ENCODE assay signal across 13 cellular contexts in genomic region chr16:88854306-88855111, GRCh38. TPM values are rescaled to one million over a fixed set of nuclear protein-coding genes. Genes with fewer than 3 reads are reported as not detected.
DNase-seq lines count a peak whose midpoint lies in the region; FAIRE-seq and TF ChIP-seq lines count a peak whose summit lies in the region.
"Had no signal": no experiment of that assay in that cellular context is flagged by ENCODE, and none has a peak within 500 bp of the region (broad histone marks: within the 10 kb centered on the region; RNA-seq: fewer than 3 reads in every experiment).

No MANE protein-coding gene starts in this region.

- intact Hi-C loops in OCI-LY7 (cut with micrococcal nuclease; ENCODE audit: unreplicated experiment): loop anchor here (5.0 kb wide), 1 partner anchor 113 kb away; no protein-coding TSS in a partner anchor
- intact Hi-C loops in spleen (cut with DNase I; ENCODE audit: low total_unique reads): loop anchor here (5.0 kb wide), 1 partner anchor 42 kb away; the partner anchor contains the start of gene APRT

- H3K27me3 ChIP-seq in spleen (replicated peaks in 1 of 7): no peaks in the 10 kb centered on the region
- H3K27me3 ChIP-seq: SJSA1 had no signal

- H3K4me2 ChIP-seq in OCI-LY7 (ENCODE audit: low read length): peak overlapping the region; percentile 39

- CTCF ChIA-PET in OCI-LY7 (lab: Charles Lee; ENCODE audit: unreplicated experiment): interaction anchor here (0.6 kb wide), 1 partner anchor 61 kb away, joined by 5 read pairs; no protein-coding TSS in a partner anchor

- H3K9me3 Mint-ChIP-seq in activated naive CD8-positive, alpha-beta T cell (ENCODE audit: low read depth): no peaks in the 10 kb centered on the region

- no peak for TF ChIP-seq POLR2A in spleen (IDR thresholded peaks at IDR 0.05)

- no peak overlapping the region for H3K27ac Mint-ChIP-seq in activated naive CD8-positive, alpha-beta T cell

- DNase-seq in NOMO-1 treated with DMSO at 0.1 percent for 48 hours (lab: John Stamatoyannopoulos, UW; ENCODE audit: unreplicated experiment): peak; percentile 37
- DNase-seq in NOMO-1 treated with dmso at 0.1 percent for 144 hours (lab: John Stamatoyannopoulos, UW; ENCODE audit: unreplicated experiment): no peak
- peak; percentile 49 for DNase-seq in OCI-LY7 (ENCODE audit: low spot score)
- DNase-seq in spleen: peak; percentile 87
- DNase-seq in NCI-H748 (lab: John Stamatoyannopoulos, UW; ENCODE audit: unreplicated experiment): no peak
- no peak for DNase-seq in NCI-H446 treated with DMSO at 0.1 percent for 48 hours (lab: John Stamatoyannopoulos, UW)
- DNase-seq in RCC 7860 (ENCODE audit: low spot score): no peak
- DNase-seq: NCI-H1092 had no signal

- no TSS peak for BruUV-seq in OCI-LY7 (replicated peaks; lab: Mats Ljungman, UMichigan)

- no peak for FAIRE-seq in RCC 7860 (lab: Jason Lieb, UNC)
- FAIRE-seq: G401.6, keratinocyte had no signal

- H3K4me3 ChIP-seq in OCI-LY7 (ENCODE audit: low read depth, low read length, poor library complexity, severe bottlenecking) (no peak overlapping the region), spleen (peak overlapping the region in 1 of 8 donors; percentile 93)
- H3K4me3 ChIP-seq: SJSA1 had no signal

- peaks cover 25% of the 10 kb centered on the region for H3K4me1 ChIP-seq in OCI-LY7 (ENCODE audit: insufficient read depth, low read length, poor library complexity, severe bottlenecking)
- H3K4me1 ChIP-seq in spleen: peaks cover 27 to 65% (median 55%) of the 10 kb centered on the region in 6 donors

- peaks cover 34% of the 10 kb centered on the region for H3K4me1 Mint-ChIP-seq in activated naive CD8-positive, alpha-beta T cell (ENCODE audit: low read depth)

- peak overlapping the region; percentile 79 for H3K4me3 Mint-ChIP-seq in activated naive CD8-positive, alpha-beta T cell

- H3K27ac ChIP-seq in OCI-LY7 (ENCODE audit: low read depth, low read length, poor library complexity, severe bottlenecking): no peak overlapping the region
- peak overlapping the region in 7 of 8 donors; percentile 33 to 94 (median 88) for H3K27ac ChIP-seq in spleen
- H3K27ac ChIP-seq: 22Rv1, SJSA1 had no signal

- no peaks in the 10 kb centered on the region for H3K9me2 ChIP-seq in OCI-LY7 (ENCODE audit: insufficient read depth, low read length)

- H3K36me3 ChIP-seq in OCI-LY7 (ENCODE audit: insufficient read depth, low read length) (peaks cover 8% of the 10 kb centered on the region; the same call in 1 of the 2 replicates), spleen (peaks cover 0 to 49% (median 18%) of the 10 kb centered on the region in 6 donors)

- TF ChIP-seq CTCF in OCI-LY7 (conservative IDR thresholded peaks at IDR 0.05; ENCODE audit: low read length) (no peak), spleen (IDR thresholded peaks at IDR 0.05 in 8 of 11, conservative IDR thresholded peaks at IDR 0.05 in 3 of 11) (no peak)

- no peaks in the 10 kb centered on the region for H3K36me3 Mint-ChIP-seq in activated naive CD8-positive, alpha-beta T cell

- H3K79me2 ChIP-seq in OCI-LY7 (ENCODE audit: insufficient read depth, low read depth, low read length): no peaks in the 10 kb centered on the region; the same call in 1 of the 2 replicates

- POLR2A ChIA-PET in OCI-LY7 (lab: Charles Lee): no interaction called here

- H3K27me3 Mint-ChIP-seq in activated naive CD8-positive, alpha-beta T cell: no peaks in the 10 kb centered on the region

- H3K9me3 ChIP-seq in OCI-LY7 (ENCODE audit: low read length) (no peaks in the 10 kb centered on the region), spleen (no peaks in the 10 kb centered on the region)
- H3K9me3 ChIP-seq: SJSA1 had no signal

- WGBS in spleen, 5 donors: 37 to 52% (median 45%) methylated on average over 16 to 20 of the region's 20 CpGs

- no peak overlapping the region for H2AFZ ChIP-seq in OCI-LY7 (ENCODE audit: low read length)

- 0 out of 2 replicates have a peak, but pooled peaks cover 4% of the 10 kb centered on the region for H4K20me1 ChIP-seq in OCI-LY7 (ENCODE audit: insufficient read depth, low read length)

RNA-seq across cellular contexts. Expression of gene GALNS, which starts 2.2 kb away (rescaled TPM):
- total RNA-seq in OCI-LY7 (2014; rRNA removed; shearing (Covaris generic)): 17.2 and 18.5 TPM in 2 replicates
- 44.7 and 49.0 TPM in 2 replicates for total RNA-seq in OCI-LY7 (2022)
- 10 to 100 TPM; 37.6 to 71.6 (median 53.4) TPM for total RNA-seq in spleen
- 10 to 100 TPM in 2 of 3 donors, 1 to 10 TPM in 1; 9.7 to 19.5 (median 11.1) TPM for polyA plus RNA-seq in spleen

RNA-seq across cellular contexts. Expression of gene TRAPPC2L, which starts 2.4 kb away (rescaled TPM):
- 27.3 and 27.6 TPM in 2 replicates for total RNA-seq in OCI-LY7 (2014; rRNA removed; shearing (Covaris generic))
- total RNA-seq in OCI-LY7 (2022) (34.2 and 44.9 TPM in 2 replicates), spleen (10 to 100 TPM; 28.9 to 44.1 (median 38.6) TPM)
- 10 to 100 TPM; 55.0 to 87.5 (median 74.2) TPM for polyA plus RNA-seq in spleen

RNA-seq across cellular contexts. Expression of gene PABPN1L, which starts 12.0 kb away (rescaled TPM):
- total RNA-seq in OCI-LY7 (2014; rRNA removed; shearing (Covaris generic)): not detected in 2 replicates
- 0.38 TPM in 1 of 2 replicates, not detected in the other for total RNA-seq in OCI-LY7 (2022)
- total RNA-seq in spleen: 1 to 10 TPM in 1 of 7 donors, under 1 TPM in 2, not detected in 4; 0.72 to 1.3 (median 0.85) TPM
- under 1 TPM; 0.26 to 0.67 (median 0.29) TPM for polyA plus RNA-seq in spleen
- total RNA-seq: SJSA1 had no signal
- polyA plus RNA-seq: keratinocyte had no signal

RNA-seq across cellular contexts. Expression of gene APRT, which starts 42.8 kb away (rescaled TPM):
- 168 and 216 TPM in 2 replicates for total RNA-seq in OCI-LY7 (2014; rRNA removed; shearing (Covaris generic))
- total RNA-seq in OCI-LY7 (2022): 118 and 151 TPM in 2 replicates
- 100 to 1,000 TPM in 3 of 7 donors, 10 to 100 TPM in 4; 84.1 to 112 (median 96.8) TPM for total RNA-seq in spleen
- 100 to 1,000 TPM; 187 to 259 (median 225) TPM for polyA plus RNA-seq in spleen

RNA-seq across cellular contexts. Expression of gene CDT1, which starts 50.9 kb away (rescaled TPM):
- 82.7 and 90.2 TPM in 2 replicates for total RNA-seq in OCI-LY7 (2014; rRNA removed; shearing (Covaris generic))
- total RNA-seq in OCI-LY7 (2022) (108 and 150 TPM in 2 replicates), spleen (10 to 100 TPM in 2 of 7 donors, 1 to 10 TPM in 5; 1.5 to 17.2 (median 5.3) TPM)
- polyA plus RNA-seq in spleen: 1 to 10 TPM in 2 of 3 donors, under 1 TPM in 1; 1.00 to 3.9 (median 2.5) TPM

Comparison
In these comparisons a context has a peak if more than half of its experiments do, and no peak if none do; other contexts are left out.
1. DNase-seq: peak in NOMO-1 treated with DMSO at 0.1 percent for 48 hours (single experiment), OCI-LY7 (single experiment) and spleen (single experiment); none in NOMO-1 treated with dmso at 0.1 percent for 144 hours (single experiment), NCI-H748 (single experiment), NCI-H446 treated with DMSO at 0.1 percent for 48 hours (single experiment) and RCC 7860 (single experiment).